18 cellular contexts compared by ENCODE assay signal in genomic region chr15:97521390-97521789, GRCh38.
DNase-seq lines count a peak whose midpoint lies in the region; ATAC-seq and TF ChIP-seq lines count a peak whose summit lies in the region.
"Had no signal": no experiment of that assay in that cellular context is flagged by ENCODE, and none has a peak within 500 bp of the region (broad histone marks: within the 10 kb centered on the region; RNA-seq: fewer than 3 reads in every experiment).

No MANE protein-coding gene starts in this region.

- DNase-seq in MM.1S (no peak), coronary artery (ENCODE audit: low spot score) (no peak), right atrium auricular region (ENCODE audit: low spot score) (no peak), NCI-H2171 treated with DMSO at 0.1 percent for 48 hours (lab: John Stamatoyannopoulos, UW) (no peak)
- DNase-seq in stimulated activated naive CD4-positive, alpha-beta T cell (lab: John Stamatoyannopoulos, UW): no peak
- DNase-seq: activated CD4-positive, alpha-beta memory T cell treated with anti-CD3 and anti-CD28 coated beads for 36 hours; activated CD8-positive, alpha-beta memory T cell treated with anti-CD3 and anti-CD28 coated beads, Interleukin-2, amount 50 U/mL, for 4 hours; activated naive CD4-positive, alpha-beta T cell treated with anti-CD3 and anti-CD28 coated beads for 36 hours; COR-L47; DMS79; GDM1; NCI-H2081; NCI-H446 treated with DMSO at 0.1 percent for 48 hours; stimulated activated naive CD8-positive, alpha-beta T cell treated with anti-CD3 and anti-CD28 coated beads, Interleukin-15, amount 100 ng/mL, for 72 hours had no signal

- no peaks in the 10 kb centered on the region for H3K9me2 ChIP-seq in MM.1S (replicated peaks; ENCODE audit: insufficient read depth, low read length)

- no peaks in the 10 kb centered on the region for H3K4me1 ChIP-seq in MM.1S (ENCODE audit: low read length)
- H3K4me1 ChIP-seq in right atrium auricular region: peaks cover 0 to 7% of the 10 kb centered on the region in 2 donors
- peaks cover 0 to 31% (median 3%) of the 10 kb centered on the region in 3 donors for H3K4me1 ChIP-seq in skeletal muscle tissue (ENCODE audit: control insufficient read depth in 3 of 3, insufficient read depth in 3 of 3, low read length in 3 of 3)

- H3K36me3 ChIP-seq in MM.1S (replicated peaks; ENCODE audit: insufficient read depth, low read length) (no peaks in the 10 kb centered on the region), right atrium auricular region (no peaks in the 10 kb centered on the region), skeletal muscle tissue (ENCODE audit: control insufficient read depth in 3 of 3, insufficient read depth in 3 of 3, low read length in 3 of 3) (no peaks in the 10 kb centered on the region)

- H3K9me3 ChIP-seq in MM.1S (replicated peaks; ENCODE audit: insufficient read depth, low read length) (no peaks in the 10 kb centered on the region), right atrium auricular region (no peaks in the 10 kb centered on the region), skeletal muscle tissue (ENCODE audit: control insufficient read depth in 3 of 3, low read length in 3 of 3) (no peaks in the 10 kb centered on the region)

- H3K9ac ChIP-seq in MM.1S (ENCODE audit: low read length) (no peak overlapping the region), skeletal muscle tissue (ENCODE audit: low read depth in 1 of 3, low read length in 3 of 3) (peak overlapping the region; percentile 74 to 84 (median 81))

- H3F3A ChIP-seq in MM.1S (ENCODE audit: insufficient read depth, low read length): no peaks in the 10 kb centered on the region

- H3K79me2 ChIP-seq in MM.1S (ENCODE audit: low read length): no peaks in the 10 kb centered on the region

- TF ChIP-seq CTCF in MM.1S (IDR thresholded peaks at IDR 0.05; ENCODE audit: low read length): no peak
- no peak for TF ChIP-seq CTCF in coronary artery (IDR thresholded peaks at IDR 0.05)
- no peak for TF ChIP-seq CTCF in right atrium auricular region (IDR thresholded peaks at IDR 0.05)

- H3K27me3 ChIP-seq in MM.1S (replicated peaks; ENCODE audit: insufficient read depth, low read length) (no peaks in the 10 kb centered on the region), right atrium auricular region (no peaks in the 10 kb centered on the region), skeletal muscle tissue (ENCODE audit: control insufficient read depth in 3 of 3, insufficient read depth in 3 of 3, low read length in 3 of 3) (no peaks in the 10 kb centered on the region)

- H3K27ac ChIP-seq in MM.1S (ENCODE audit: low read length): no peak overlapping the region
- no peak overlapping the region for H3K27ac ChIP-seq in coronary artery
- peak overlapping the region in 1 of 2 donors; percentile 71 for H3K27ac ChIP-seq in right atrium auricular region
- peak overlapping the region; percentile 85 for H3K27ac ChIP-seq in skeletal muscle tissue (ENCODE audit: low read depth, low read length)

- no peak overlapping the region for H3K4me3 ChIP-seq in MM.1S (ENCODE audit: low read length)
- H3K4me3 ChIP-seq in coronary artery: peak overlapping the region; percentile 58
- peak overlapping the region; percentile 10 to 42 for H3K4me3 ChIP-seq in right atrium auricular region
- peak overlapping the region; percentile 59 to 69 (median 61) for H3K4me3 ChIP-seq in skeletal muscle tissue (ENCODE audit: low read length in 3 of 3)

- H3K4me2 ChIP-seq in MM.1S (ENCODE audit: low read depth, low read length): peak overlapping the region; percentile 21; the same call in 1 of the 2 replicates

- H2AFZ ChIP-seq in MM.1S (ENCODE audit: low read length): 0 out of 2 replicates have a peak overlapping the region, but pooled peaks have one; percentile 46

- H4K20me1 ChIP-seq in MM.1S (ENCODE audit: insufficient read depth, low read length): no peaks in the 10 kb centered on the region

- no peak for ATAC-seq in GM19351 (IDR thresholded peaks at IDR 0.05; ENCODE audit: unreplicated experiment)
- ATAC-seq in HG03139 (IDR thresholded peaks at IDR 0.05; ENCODE audit: unreplicated experiment): no peak
- ATAC-seq: activated CD4-positive, CD25-positive, alpha-beta regulatory T cell treated with anti-CD3 and anti-CD28 coated beads, Interleukin-2, amount 50 U/mL, for 24 hours; stimulated activated naive CD8-positive, alpha-beta T cell treated with anti-CD3 and anti-CD28 coated beads, Interleukin-15, amount 100 ng/mL, for 72 hours had no signal
